13 cellular contexts compared by ENCODE assay signal in the genomic region with DNA sequence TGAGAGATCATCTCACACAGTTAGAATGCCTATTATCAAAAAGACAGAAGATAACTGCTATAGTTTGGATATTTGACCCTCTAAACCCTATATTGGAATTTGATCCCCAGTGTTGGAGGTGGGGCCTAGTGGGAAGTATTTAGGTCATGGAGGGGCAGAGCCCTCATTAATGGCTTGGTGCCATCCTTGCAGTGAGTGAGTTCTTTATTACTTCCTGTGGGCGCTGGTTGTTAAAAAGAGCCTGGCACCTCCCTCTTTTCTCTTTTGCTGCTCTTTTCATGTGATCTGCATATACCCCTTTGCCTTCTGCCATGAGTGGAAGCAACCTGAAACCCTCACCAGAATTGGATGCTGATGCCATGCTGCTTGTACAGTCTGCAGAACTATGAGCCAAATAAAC.
"Had no signal": no experiment of that assay in that cellular context is flagged by ENCODE, and none has a peak within 500 bp of the region (broad histone marks: within the 10 kb centered on the region; RNA-seq: fewer than 3 reads in every experiment).

No MANE protein-coding gene starts in this region.

- H3K9me3 Mint-ChIP-seq: activated naive CD4-positive, alpha-beta T cell treated with anti-CD3 and anti-CD28 coated beads, Interleukin-2, amount 10 ng/mL, durations not matched to agents 7 days and 5 days; activated T-helper 2 cell treated with anti-CD3 and anti-CD28 coated beads, Interferon-gamma antibody, Interleukin-2, Interleukin-4, amounts not matched to agents 10 μg/mL and 5 μg/mL and 100 μg/mL, durations not matched to agents 14 hours and 24 hours and 36 hours; naive B cell; stimulated activated effector memory CD8-positive, alpha-beta T cell treated with anti-CD3 and anti-CD28 coated beads, Interleukin-12 subunit alpha, Interleukin-12 subunit beta, amount 100 ng/mL, for 72 hours; T-helper 2 cell treated with Interferon-gamma antibody and Interleukin-4, amounts not matched to agents 5 μg/mL and 100 μg/mL, for 36 hours had no signal

- ATAC-seq: left lobe of liver; stimulated activated effector memory CD8-positive, alpha-beta T cell treated with anti-CD3 and anti-CD28 coated beads, Interleukin-12 subunit alpha, Interleukin-12 subunit beta, amount 100 ng/mL, for 72 hours had no signal

- H3K27me3 ChIP-seq: dorsolateral prefrontal cortex, neutrophil, tibial artery had no signal

- H3K4me3 Mint-ChIP-seq: activated naive CD4-positive, alpha-beta T cell treated with anti-CD3 and anti-CD28 coated beads, Interleukin-2, amount 10 ng/mL, durations not matched to agents 7 days and 5 days; naive B cell; stimulated activated effector memory CD8-positive, alpha-beta T cell treated with anti-CD3 and anti-CD28 coated beads, Interleukin-12 subunit alpha, Interleukin-12 subunit beta, amount 100 ng/mL, for 72 hours; T-helper 2 cell treated with Interferon-gamma antibody and Interleukin-4, amounts not matched to agents 5 μg/mL and 100 μg/mL, for 36 hours had no signal

- H3K4me1 Mint-ChIP-seq: activated naive CD4-positive, alpha-beta T cell treated with anti-CD3 and anti-CD28 coated beads, Interleukin-2, amount 10 ng/mL, durations not matched to agents 7 days and 5 days; stimulated activated effector memory CD8-positive, alpha-beta T cell treated with anti-CD3 and anti-CD28 coated beads, Interleukin-12 subunit alpha, Interleukin-12 subunit beta, amount 100 ng/mL, for 72 hours had no signal

- H3K27ac Mint-ChIP-seq: activated naive CD4-positive, alpha-beta T cell treated with anti-CD3 and anti-CD28 coated beads, Interleukin-2, amount 10 ng/mL, durations not matched to agents 7 days and 5 days; activated T-helper 2 cell treated with anti-CD3 and anti-CD28 coated beads, Interferon-gamma antibody, Interleukin-2, Interleukin-4, amounts not matched to agents 10 μg/mL and 5 μg/mL and 100 μg/mL, durations not matched to agents 14 hours and 24 hours and 36 hours; stimulated activated effector memory CD8-positive, alpha-beta T cell treated with anti-CD3 and anti-CD28 coated beads, Interleukin-12 subunit alpha, Interleukin-12 subunit beta, amount 100 ng/mL, for 72 hours; T-helper 2 cell treated with Interferon-gamma antibody and Interleukin-4, amounts not matched to agents 5 μg/mL and 100 μg/mL, for 36 hours had no signal

- H3K9me3 ChIP-seq: neutrophil, tibial artery had no signal

- H3K27me3 Mint-ChIP-seq: activated naive CD4-positive, alpha-beta T cell treated with anti-CD3 and anti-CD28 coated beads, Interleukin-2, amount 10 ng/mL, durations not matched to agents 7 days and 5 days; naive B cell had no signal

- H3K36me3 ChIP-seq: neutrophil had no signal

- H3K4me1 ChIP-seq: tibial artery had no signal

- H3K27ac ChIP-seq: dorsolateral prefrontal cortex, neutrophil, tibial artery had no signal

- H3K4me3 ChIP-seq: dorsolateral prefrontal cortex, tibial artery had no signal

- DNase-seq: activated CD4-positive, alpha-beta T cell treated with anti-CD3 and anti-CD28 coated beads, Interleukin-2, amount 50 U/mL, for 4 hours; activated CD4-positive, CD25-positive, alpha-beta regulatory T cell treated with anti-CD3 and anti-CD28 coated beads, Interleukin-2, amount 50 U/mL, for 72 hours; activated naive CD4-positive, alpha-beta T cell treated with anti-CD3 and anti-CD28 coated beads, Interleukin-2, amount 10 ng/mL, durations not matched to agents 7 days and 5 days; dorsolateral prefrontal cortex; erythroblast; mammary epithelial cell; naive B cell; tibial artery had no signal
